In the genomic region with DNA sequence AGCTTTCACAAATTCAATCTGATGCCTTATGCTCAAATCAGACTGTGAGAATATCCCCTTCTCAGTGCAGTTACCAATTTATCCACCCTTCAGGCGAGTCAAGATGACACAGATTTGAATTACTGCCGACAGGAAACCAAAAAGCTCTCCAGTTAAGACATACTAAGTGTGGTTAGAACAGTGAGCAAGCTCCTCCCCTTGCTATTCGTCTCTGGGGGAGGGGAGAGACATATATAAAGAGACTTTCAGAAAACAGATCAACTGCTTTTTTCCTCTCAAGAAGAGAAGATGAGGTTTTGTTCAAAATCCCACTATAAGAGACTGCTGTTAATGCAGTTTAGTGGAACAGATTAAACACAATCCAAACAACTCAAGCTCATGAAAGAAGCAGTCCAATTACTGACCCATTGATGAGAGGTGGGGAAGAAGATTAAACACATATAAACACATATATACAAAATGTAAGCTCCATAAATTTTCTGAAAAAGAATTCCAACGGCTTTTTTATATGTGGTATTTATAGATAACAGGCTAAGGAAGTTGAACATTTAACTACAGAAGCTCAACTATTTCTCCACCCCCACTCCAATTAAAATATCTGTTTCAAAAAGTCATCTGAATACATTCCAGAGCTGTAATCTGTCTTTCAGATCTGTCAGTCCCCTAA, we compare ENCODE assay signal across 8 cellular contexts.
DNase-seq lines count a peak whose midpoint lies in the region; ATAC-seq and TF ChIP-seq lines count a peak whose summit lies in the region.

No MANE protein-coding gene starts in this region.

- H3K4me3 Mint-ChIP-seq in naive B cell = peak overlapping the region; percentile 12 to 75 (median 56)

- H3K27me3 ChIP-seq in A673 (replicated peaks; ENCODE audit: insufficient read depth, low read depth, low read length, poor library complexity) (no peaks in the 10 kb centered on the region), HUES48 (ENCODE audit: control insufficient read depth, insufficient read depth, low read length) (no peaks in the 10 kb centered on the region), WERI-Rb-1 (ENCODE audit: insufficient read depth, low read depth, severe bottlenecking) (no peaks in the 10 kb centered on the region), dorsolateral prefrontal cortex (no peaks in the 10 kb centered on the region), thymus (ENCODE audit: control insufficient read depth, insufficient read depth) (no peaks in the 10 kb centered on the region)

- no TSS peak for BruUV-seq in A673 (replicated peaks; lab: Mats Ljungman, UMichigan)

- no peaks in the 10 kb centered on the region for H3K9me3 Mint-ChIP-seq in naive B cell

- H3K9me3 ChIP-seq in A673 (ENCODE audit: low read depth, low read length, poor library complexity, severe bottlenecking) = no peaks in the 10 kb centered on the region
- no peaks in the 10 kb centered on the region for H3K9me3 ChIP-seq in HUES48 (ENCODE audit: control insufficient read depth, insufficient read depth, low read length)
- no peaks in the 10 kb centered on the region for H3K9me3 ChIP-seq in WERI-Rb-1 (ENCODE audit: severe bottlenecking)
- no peaks in the 10 kb centered on the region for H3K9me3 ChIP-seq in thymus (ENCODE audit: control insufficient read depth)

- no peak for TF ChIP-seq CTCF in A673 (conservative IDR thresholded peaks at IDR 0.05; ENCODE audit: low read depth, low read length)
- TF ChIP-seq CTCF in WERI-Rb-1 (IDR thresholded peaks at IDR 0.05; ENCODE audit: low read depth, low read length) = no peak
- peak in 1 of 56 donors; percentile 12 for TF ChIP-seq CTCF in dorsolateral prefrontal cortex (IDR thresholded peaks at IDR 0.05 in 54 of 56, conservative IDR thresholded peaks at IDR 0.05 in 2 of 56; ENCODE audit: low read depth in 1 of 56, partially characterized antibody in 56 of 56)

- peak overlapping the region in 4 of 6 donors; percentile 41 to 69 (median 54) for H3K27ac Mint-ChIP-seq in naive B cell

- H3K36me3 ChIP-seq in A673 (ENCODE audit: insufficient read depth, low read length, poor library complexity, severe bottlenecking) (no peaks in the 10 kb centered on the region), HUES48 (ENCODE audit: control insufficient read depth, insufficient read depth, low read length) (no peaks in the 10 kb centered on the region), WERI-Rb-1 (no peaks in the 10 kb centered on the region), thymus (ENCODE audit: control insufficient read depth, insufficient read depth) (no peaks in the 10 kb centered on the region)

- 2% methylated on average over 4 of the region's 4 CpGs for WGBS in thymus

- no peak overlapping the region for H3K9ac ChIP-seq in HUES48 (ENCODE audit: low read depth, low read length)

- H3K36me3 Mint-ChIP-seq in naive B cell = peaks cover 0 to 2% of the 10 kb centered on the region in 2 donors

- POLR2A ChIA-PET in A673 (lab: Charles Lee; ENCODE audit: low non-redundant PET) = no interaction called here

- DNase-seq in A673 (ENCODE audit: low spot score) (peak; percentile 92), WERI-Rb-1 (no peak), dorsolateral prefrontal cortex (peak in 1 of 10 donors; percentile 30), naive B cell (peak; percentile 31)

- no peaks in the 10 kb centered on the region for H3K27me3 Mint-ChIP-seq in naive B cell

- CTCF ChIA-PET in A673 (lab: Charles Lee) = interaction anchor here (0.5 to 1.4 kb wide), 5 partner anchors 9 to 193 kb away, joined by 3 to 5 read pairs (median 3); no protein-coding TSS in a partner anchor

- ATAC-seq in GM18907 (IDR thresholded peaks at IDR 0.05; ENCODE audit: unreplicated experiment) (peak; percentile 72), naive B cell (ENCODE audit: low read depth in 2 of 2) (peak; percentile 97), GM18517 (IDR thresholded peaks at IDR 0.05; ENCODE audit: unreplicated experiment) (no peak)

- peaks cover 48 to 61% (median 50%) of the 10 kb centered on the region in 3 donors for H3K4me1 Mint-ChIP-seq in naive B cell

- H3K4me3 ChIP-seq in A673 (ENCODE audit: low read depth, low read length, poor library complexity, severe bottlenecking) = peak overlapping the region; percentile 27
- H3K4me3 ChIP-seq in HUES48 (ENCODE audit: low read depth, low read length) = peak overlapping the region; percentile 30
- H3K4me3 ChIP-seq in WERI-Rb-1 (ENCODE audit: low read depth, low read length) = no peak overlapping the region
- H3K4me3 ChIP-seq in dorsolateral prefrontal cortex = peak overlapping the region in 57 of 59 donors; percentile 6 to 62 (median 44)
- H3K4me3 ChIP-seq in thymus (ENCODE audit: low read length) = peak overlapping the region; percentile 54

- intact Hi-C loops in A673 (cut with micrococcal nuclease; ENCODE audit: unreplicated experiment) (loop anchor here (5.0 kb wide), 1 partner anchor 103 kb away; a partner anchor contains a TSS), dorsolateral prefrontal cortex (cut with DNase I) (loop anchor here in 1 of 2 donors (5.0 kb wide), 1 partner anchor 103 kb away; a partner anchor contains a TSS)

- H3K4me1 ChIP-seq in A673 (ENCODE audit: insufficient read depth, low read length, poor library complexity, severe bottlenecking) (peaks cover 31% of the 10 kb centered on the region), HUES48 (ENCODE audit: control insufficient read depth, insufficient read depth, low read length) (peaks cover 37% of the 10 kb centered on the region), thymus (ENCODE audit: control insufficient read depth, insufficient read depth, low read length) (peaks cover 12% of the 10 kb centered on the region)

- H3K27ac ChIP-seq in A673 (ENCODE audit: low read depth, low read length, poor library complexity, severe bottlenecking) = peak overlapping the region; percentile 74
- peak overlapping the region; percentile 93 for H3K27ac ChIP-seq in HUES48 (ENCODE audit: low read depth, low read length)
- H3K27ac ChIP-seq in WERI-Rb-1 = peak overlapping the region; percentile 22
- peak overlapping the region in 58 of 59 donors; percentile 11 to 86 (median 70) for H3K27ac ChIP-seq in dorsolateral prefrontal cortex
- no peak overlapping the region for H3K27ac ChIP-seq in thymus (ENCODE audit: low read depth)
